ENCODE assay signal across 10 cellular contexts in genomic region chr6:90233994-90234393, GRCh38.
DNase-seq lines count a peak whose midpoint lies in the region; ATAC-seq and TF ChIP-seq lines count a peak whose summit lies in the region.
"Had no signal": no experiment of that assay in that cellular context is flagged by ENCODE, and none has a peak within 500 bp of the region (broad histone marks: within the 10 kb centered on the region; RNA-seq: fewer than 3 reads in every experiment).

No MANE protein-coding gene starts in this region.

- DNase-seq in activated CD8-positive, alpha-beta memory T cell treated with anti-CD3 and anti-CD28 coated beads, Interleukin-2, amount 50 U/mL, for 1 hour (ENCODE audit: extremely low read depth) = peak; percentile 85
- DNase-seq in effector memory CD4-positive, alpha-beta T cell = peak; percentile 43 to 73 (median 55)
- peak; percentile 50 to 79 for DNase-seq in stimulated activated CD8-positive, alpha-beta memory T cell treated with anti-CD3 and anti-CD28 coated beads, Interleukin-15, amount 100 ng/mL, for 4 hours (ENCODE audit: low read depth in 2 of 2)
- no peak for DNase-seq in DMS53 treated with DMSO at 0.1 percent for 48 hours (lab: John Stamatoyannopoulos, UW; ENCODE audit: unreplicated experiment)
- DNase-seq in NCI-H345 treated with DMSO at 0.1 percent for 48 hours (lab: John Stamatoyannopoulos, UW; ENCODE audit: unreplicated experiment) = no peak
- no peak for DNase-seq in NCI-H1436 (lab: John Stamatoyannopoulos, UW)
- DNase-seq: BE2C, SHP77 had no signal

- peaks cover 97% of the 10 kb centered on the region for H3K36me3 ChIP-seq in OCI-LY1 (ENCODE audit: insufficient read depth, low read length)
- H3K36me3 ChIP-seq in effector memory CD4-positive, alpha-beta T cell (ENCODE audit: control insufficient read depth, insufficient read depth, low read length) = no peaks in the 10 kb centered on the region
- H3K36me3 ChIP-seq: BE2C had no signal

- no peak overlapping the region for H3K4me2 ChIP-seq in OCI-LY1 (ENCODE audit: low read length)

- peaks cover 18% of the 10 kb centered on the region for H3K4me1 ChIP-seq in OCI-LY1 (ENCODE audit: insufficient read depth, low read length, severe bottlenecking)
- H3K4me1 ChIP-seq in effector memory CD4-positive, alpha-beta T cell (ENCODE audit: control insufficient read depth, insufficient read depth, low read length, poor library complexity, severe bottlenecking) = peaks cover 43% of the 10 kb centered on the region
- H3K4me1 ChIP-seq: BE2C had no signal

- H3K4me3 ChIP-seq in OCI-LY1 (ENCODE audit: low read depth, low read length, poor library complexity, severe bottlenecking) = no peak overlapping the region
- H3K4me3 ChIP-seq in effector memory CD4-positive, alpha-beta T cell (ENCODE audit: insufficient read depth, low read depth, low read length, poor library complexity, severe bottlenecking) = no peak overlapping the region

- H3K79me2 ChIP-seq in OCI-LY1 (ENCODE audit: insufficient read depth, low read length) = peaks cover 97% of the 10 kb centered on the region

- H3K9me2 ChIP-seq in OCI-LY1 (ENCODE audit: low read depth, low read length) = no peaks in the 10 kb centered on the region

- no peak overlapping the region for H2AFZ ChIP-seq in OCI-LY1 (ENCODE audit: low read length)

- no peak for TF ChIP-seq CTCF in OCI-LY1 (IDR thresholded peaks at IDR 0.05; ENCODE audit: low read length)

- H3K9me3 ChIP-seq in OCI-LY1 (ENCODE audit: low read length) = no peaks in the 10 kb centered on the region
- H3K9me3 ChIP-seq in effector memory CD4-positive, alpha-beta T cell (ENCODE audit: control insufficient read depth, low read length) = no peaks in the 10 kb centered on the region
- H3K9me3 ChIP-seq: BE2C had no signal

- H3K9ac ChIP-seq in OCI-LY1 (ENCODE audit: low read length) = no peak overlapping the region

- H4K20me1 ChIP-seq in OCI-LY1 (ENCODE audit: insufficient read depth, low read length) = no peaks in the 10 kb centered on the region

- ATAC-seq in SK-N-SH treated with all-trans-retinoic acid at 6 μM for 48 hours = no peak

- H3K27ac ChIP-seq in OCI-LY1 (ENCODE audit: low read depth, low read length, poor library complexity, severe bottlenecking) = peak overlapping the region; percentile 12
- H3K27ac ChIP-seq in effector memory CD4-positive, alpha-beta T cell (ENCODE audit: insufficient read depth, low read length, poor library complexity, severe bottlenecking) = peak overlapping the region; percentile 64

- H3K27me3 ChIP-seq in OCI-LY1 (ENCODE audit: insufficient read depth, low read length) = no peaks in the 10 kb centered on the region
- H3K27me3 ChIP-seq in effector memory CD4-positive, alpha-beta T cell (replicated peaks; ENCODE audit: control insufficient read depth, insufficient read depth, low read length, poor library complexity, severe bottlenecking) = no peaks in the 10 kb centered on the region
- H3K27me3 ChIP-seq: BE2C had no signal

- H3F3A ChIP-seq in OCI-LY1 (ENCODE audit: insufficient read depth, low read length) = no peaks in the 10 kb centered on the region

TF ChIP-seq in SK-N-SH treated with all-trans-retinoic acid at 6 μM for 48 hours, 23 proteins besides CTCF, POLR2A, EP300 and RAD21:
- TF ChIP-seq CSDC2 (CRISPR knock-in tag; IDR thresholded peaks at IDR 0.05) (no peak), PATZ1 (CRISPR knock-in tag; IDR thresholded peaks at IDR 0.05; ENCODE audit: borderline replicate concordance) (no peak), TOX (CRISPR knock-in tag; IDR thresholded peaks at IDR 0.05; ENCODE audit: borderline replicate concordance) (no peak), SNAI2 (CRISPR knock-in tag; IDR thresholded peaks at IDR 0.05) (no peak), OSR1 (CRISPR knock-in tag; IDR thresholded peaks at IDR 0.05) (no peak), BACH2 (CRISPR knock-in tag; IDR thresholded peaks at IDR 0.05; ENCODE audit: borderline replicate concordance) (no peak), ARNTL (CRISPR knock-in tag; IDR thresholded peaks at IDR 0.05; ENCODE audit: borderline replicate concordance, low read depth) (no peak), ZNF70 (CRISPR knock-in tag; IDR thresholded peaks at IDR 0.05) (no peak), ZC3H10 (CRISPR knock-in tag; IDR thresholded peaks at IDR 0.05) (no peak), CREB5 (CRISPR knock-in tag; IDR thresholded peaks at IDR 0.05; ENCODE audit: low read depth) (no peak), TSHZ2 (CRISPR knock-in tag; IDR thresholded peaks at IDR 0.05) (no peak), RARB (CRISPR knock-in tag; IDR thresholded peaks at IDR 0.05) (no peak)
- TF ChIP-seq, protein P1, sequence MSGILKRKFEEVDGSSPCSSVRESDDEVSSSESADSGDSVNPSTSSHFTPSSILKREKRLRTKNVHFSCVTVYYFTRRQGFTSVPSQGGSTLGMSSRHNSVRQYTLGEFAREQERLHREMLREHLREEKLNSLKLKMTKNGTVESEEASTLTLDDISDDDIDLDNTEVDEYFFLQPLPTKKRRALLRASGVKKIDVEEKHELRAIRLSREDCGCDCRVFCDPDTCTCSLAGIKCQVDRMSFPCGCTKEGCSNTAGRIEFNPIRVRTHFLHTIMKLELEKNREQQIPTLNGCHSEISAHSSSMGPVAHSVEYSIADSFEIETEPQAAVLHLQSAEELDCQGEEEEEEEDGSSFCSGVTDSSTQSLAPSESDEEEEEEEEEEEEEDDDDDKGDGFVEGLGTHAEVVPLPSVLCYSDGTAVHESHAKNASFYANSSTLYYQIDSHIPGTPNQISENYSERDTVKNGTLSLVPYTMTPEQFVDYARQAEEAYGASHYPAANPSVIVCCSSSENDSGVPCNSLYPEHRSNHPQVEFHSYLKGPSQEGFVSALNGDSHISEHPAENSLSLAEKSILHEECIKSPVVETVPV (CRISPR knock-in tag; IDR thresholded peaks at IDR 0.05) = no peak
TF ChIP-seq in SK-N-SH treated with all-trans-retinoic acid at 6 μM for 48 hours: peak in this region for 0.

Comparison
In these comparisons a context has a peak if more than half of its experiments do, and no peak if none do; other contexts are left out.
1. DNase-seq: peak in activated CD8-positive, alpha-beta memory T cell treated with anti-CD3 and anti-CD28 coated beads, Interleukin-2, amount 50 U/mL, for 1 hour (single experiment), effector memory CD4-positive, alpha-beta T cell (3 of 3) and stimulated activated CD8-positive, alpha-beta memory T cell treated with anti-CD3 and anti-CD28 coated beads, Interleukin-15, amount 100 ng/mL, for 4 hours (2 of 2); none in DMS53 treated with DMSO at 0.1 percent for 48 hours (single experiment), NCI-H345 treated with DMSO at 0.1 percent for 48 hours (single experiment) and NCI-H1436 (single experiment).